11 cellular contexts compared by ENCODE assay signal in genomic region chr17:64001763-64002529, GRCh38. TPM values are rescaled to one million over a fixed set of nuclear protein-coding genes. Genes with fewer than 3 reads are reported as not detected.
DNase-seq lines count a peak whose midpoint lies in the region; ATAC-seq and TF ChIP-seq lines count a peak whose summit lies in the region.
"Had no signal": no experiment of that assay in that cellular context is flagged by ENCODE, and none has a peak within 500 bp of the region (broad histone marks: within the 10 kb centered on the region; RNA-seq: fewer than 3 reads in every experiment).

No MANE protein-coding gene starts in this region.

- in situ Hi-C loops in gastrocnemius medialis (cut with MboI; ENCODE audit: low sequenced_read_pairs in 4 of 4) = no loop called here

- H3K36me3 ChIP-seq in H7 (replicated peaks; ENCODE audit: control insufficient read depth, insufficient read depth, low read length) (no peaks in the 10 kb centered on the region), WERI-Rb-1 (no peaks in the 10 kb centered on the region), heart right ventricle (peaks cover 0 to 30% (median 0%) of the 10 kb centered on the region in 9 donors), gastrocnemius medialis (no peaks in the 10 kb centered on the region)

- intact Hi-C loops in heart right ventricle (cut with DNase I) = no loop called here
- intact Hi-C loops in gastrocnemius medialis (cut with DNase I; ENCODE audit: low total_unique reads) = no loop called here

- peak; percentile 63 for DNase-seq in H7
- no peak for DNase-seq in WERI-Rb-1
- peak; percentile 61 to 70 for DNase-seq in heart right ventricle
- peak in 1 of 2 donors; percentile 48 for DNase-seq in gastrocnemius medialis
- DNase-seq in NCI-H524 treated with DMSO at 0.1 percent for 48 hours (lab: John Stamatoyannopoulos, UW) = no peak
- DNase-seq: activated CD4-positive, alpha-beta T cell treated with anti-CD3 and anti-CD28 coated beads, Interleukin-2, amount 50 U/mL, for 48 hours; NCI-H1105; NCI-H774 had no signal

- TF ChIP-seq CTCF in WERI-Rb-1 (IDR thresholded peaks at IDR 0.05; ENCODE audit: low read depth, low read length) (0 out of 2 replicates have a peak, but pooled peaks have one; percentile 0), heart right ventricle (IDR thresholded peaks at IDR 0.05) (peak in 1 of 9 donors; percentile 5), gastrocnemius medialis (IDR thresholded peaks at IDR 0.05 in 4 of 5, conservative IDR thresholded peaks at IDR 0.05 in 1 of 5) (no peak)

- H3K4me3 ChIP-seq in H7 (ENCODE audit: insufficient read depth, low read depth, low read length) (no peak overlapping the region), WERI-Rb-1 (ENCODE audit: low read depth, low read length) (no peak overlapping the region), heart right ventricle (no peak overlapping the region), gastrocnemius medialis (no peak overlapping the region)
- H3K4me3 ChIP-seq: SK-N-MC had no signal

- H3K27me3 ChIP-seq in H7 (ENCODE audit: control insufficient read depth, insufficient read depth, low read length) (peaks cover 15% of the 10 kb centered on the region), WERI-Rb-1 (ENCODE audit: insufficient read depth, low read depth, severe bottlenecking) (no peaks in the 10 kb centered on the region), heart right ventricle (peaks cover 5 to 26% (median 22%) of the 10 kb centered on the region in 7 donors), gastrocnemius medialis (peaks cover 12 to 23% (median 23%) of the 10 kb centered on the region in 3 donors)

- H3K4me1 ChIP-seq in heart right ventricle = peaks cover 4 to 74% (median 57%) of the 10 kb centered on the region in 9 donors
- peaks cover 16 to 21% of the 10 kb centered on the region in 2 donors for H3K4me1 ChIP-seq in gastrocnemius medialis

- WGBS in heart right ventricle, 2 donors = 60 to 72% methylated on average over 14 of the region's 14 CpGs

- H3K27ac ChIP-seq in WERI-Rb-1 (no peak overlapping the region), heart right ventricle (peak overlapping the region; percentile 68 to 90 (median 82)), gastrocnemius medialis (peak overlapping the region; percentile 65 to 80 (median 74))
- H3K27ac ChIP-seq: SK-N-MC had no signal

- H3K9me3 ChIP-seq in WERI-Rb-1 (ENCODE audit: severe bottlenecking) = no peaks in the 10 kb centered on the region
- no peaks in the 10 kb centered on the region for H3K9me3 ChIP-seq in heart right ventricle
- no peaks in the 10 kb centered on the region for H3K9me3 ChIP-seq in gastrocnemius medialis

- peak; percentile 27 to 79 (median 60) for ATAC-seq in heart right ventricle
- peak in 1 of 2 donors; percentile 53 for ATAC-seq in gastrocnemius medialis
- ATAC-seq in GM19328 (IDR thresholded peaks at IDR 0.05; ENCODE audit: unreplicated experiment) = no peak
- no peak for ATAC-seq in GM21381 (IDR thresholded peaks at IDR 0.05; ENCODE audit: unreplicated experiment)

- TF ChIP-seq POLR2A in gastrocnemius medialis (IDR thresholded peaks at IDR 0.05) = no peak

RNA-seq across cellular contexts. Expression of gene PRR29, which starts 3.8 kb away (rescaled TPM):
- total RNA-seq in H7 (2014; rRNA removed; shearing (Covaris generic)) = 0.52 and 0.63 TPM in 2 replicates
- total RNA-seq in heart right ventricle = under 1 TPM in 6 of 10 donors, not detected in 4; 0.21 to 0.44 (median 0.29) TPM
- under 1 TPM; 0.29 to 0.66 TPM for polyA plus RNA-seq in heart right ventricle
- total RNA-seq in gastrocnemius medialis = under 1 TPM in 1 of 4 donors, not detected in 3; 0.13 TPM

RNA-seq across cellular contexts. Expression of gene ICAM2, which starts 18.5 kb away (rescaled TPM):
- 0.11 and 0.59 TPM in 2 replicates for total RNA-seq in H7 (2014; rRNA removed; shearing (Covaris generic))
- 10 to 100 TPM; 25.2 to 70.2 (median 32.4) TPM for total RNA-seq in heart right ventricle
- polyA plus RNA-seq in heart right ventricle = 100 to 1,000 TPM in 1 of 2 donors, 10 to 100 TPM in 1; 83.9 to 117 TPM
- 10 to 100 TPM; 39.7 to 82.4 (median 56.3) TPM for total RNA-seq in gastrocnemius medialis

RNA-seq across cellular contexts. Expression of gene SCN4A, which starts 29.2 kb away (rescaled TPM):
- total RNA-seq in H7 (2014; rRNA removed; shearing (Covaris generic)) = 4.8 and 6.8 TPM in 2 replicates
- total RNA-seq in heart right ventricle (1 to 10 TPM in 1 of 10 donors, under 1 TPM in 9; 0.19 to 2.4 (median 0.53) TPM), gastrocnemius medialis (100 to 1,000 TPM in 1 of 4 donors, 10 to 100 TPM in 3; 45.3 to 107 (median 69.1) TPM)
- 1 to 10 TPM in 1 of 2 donors, under 1 TPM in 1; 0.33 to 2.9 TPM for polyA plus RNA-seq in heart right ventricle

Comparison
In these comparisons a context has a peak if more than half of its experiments do, and no peak if none do; other contexts are left out.
1. DNase-seq: peak in H7 (single experiment) and heart right ventricle (2 of 2); none in WERI-Rb-1 (single experiment) and NCI-H524 treated with DMSO at 0.1 percent for 48 hours (single experiment).
2. ATAC-seq: peak in heart right ventricle (8 of 8); none in GM19328 (single experiment) and GM21381 (single experiment).
3. RNA of gene ICAM2, which starts 18.5 kb away (total RNA-seq): 39.7 to 82.4 TPM in gastrocnemius medialis and 25.2 to 70.2 TPM in heart right ventricle; 0.11 to 0.59 TPM in H7; every median in the first group is over 10 times any median in the second.